12 cellular contexts compared by ENCODE assay signal in genomic region chr3:179016979-179017670, GRCh38. TPM values are rescaled to one million over a fixed set of nuclear protein-coding genes. Genes with fewer than 3 reads are reported as not detected.
DNase-seq lines count a peak whose midpoint lies in the region; ATAC-seq and TF ChIP-seq lines count a peak whose summit lies in the region.
"Had no signal": no experiment of that assay in that cellular context is flagged by ENCODE, and none has a peak within 500 bp of the region (broad histone marks: within the 10 kb centered on the region; RNA-seq: fewer than 3 reads in every experiment).

No MANE protein-coding gene starts in this region.

- ATAC-seq in GM18499 (IDR thresholded peaks at IDR 0.05; ENCODE audit: insufficient read depth, unreplicated experiment) = peak; percentile 40
- ATAC-seq in GM19468 (IDR thresholded peaks at IDR 0.05; ENCODE audit: extremely low read depth, unreplicated experiment) = peak; percentile 55
- ATAC-seq in HG03135 (IDR thresholded peaks at IDR 0.05; ENCODE audit: unreplicated experiment) = peak; percentile 71
- ATAC-seq: WTC11 had no signal

- DNase-seq in activated naive CD4-positive, alpha-beta T cell treated with anti-CD3 and anti-CD28 coated beads, Interleukin-2, amount 10 ng/mL, durations not matched to agents 7 days and 5 days = no peak
- DNase-seq in MG63 = no peak
- DNase-seq in endodermal cell = no peak
- no peak for DNase-seq in nephron progenitor cell
- DNase-seq in left ventricle myocardium inferior = no peak
- DNase-seq: cortex of kidney, immature natural killer cell, NCI-H146 had no signal

- no peaks in the 10 kb centered on the region for H3K9me3 ChIP-seq in MG63
- H3K9me3 ChIP-seq in endodermal cell (ENCODE audit: control insufficient read depth, low read length) = peaks cover 8% of the 10 kb centered on the region
- H3K9me3 ChIP-seq in left ventricle myocardium inferior (replicated peaks) = no peaks in the 10 kb centered on the region

- H3K27me3 ChIP-seq in MG63 = no peaks in the 10 kb centered on the region
- H3K27me3 ChIP-seq in endodermal cell (ENCODE audit: control insufficient read depth, insufficient read depth, low read length, poor library complexity, severe bottlenecking) = no peaks in the 10 kb centered on the region
- no peaks in the 10 kb centered on the region for H3K27me3 ChIP-seq in left ventricle myocardium inferior (ENCODE audit: low read depth)

- H3K4me3 Mint-ChIP-seq in activated naive CD4-positive, alpha-beta T cell treated with anti-CD3 and anti-CD28 coated beads, Interleukin-2, amount 10 ng/mL, durations not matched to agents 7 days and 5 days = peak overlapping the region; percentile 24
- H3K4me3 Mint-ChIP-seq in endodermal cell = no peak overlapping the region
- H3K4me3 Mint-ChIP-seq in nephron progenitor cell = no peak overlapping the region
- H3K4me3 Mint-ChIP-seq: WTC11 had no signal

- no peaks in the 10 kb centered on the region for H3K27me3 Mint-ChIP-seq in activated naive CD4-positive, alpha-beta T cell treated with anti-CD3 and anti-CD28 coated beads, Interleukin-2, amount 10 ng/mL, durations not matched to agents 7 days and 5 days
- H3K27me3 Mint-ChIP-seq in endodermal cell (ENCODE audit: insufficient read depth) (no peaks in the 10 kb centered on the region), nephron progenitor cell (ENCODE audit: low read depth, poor library complexity) (no peaks in the 10 kb centered on the region)

- no peaks in the 10 kb centered on the region; the same call in 1 of the 2 replicates for H3K36me3 ChIP-seq in MG63
- no peaks in the 10 kb centered on the region for H3K36me3 ChIP-seq in endodermal cell (ENCODE audit: control insufficient read depth, insufficient read depth, low read length)
- H3K36me3 ChIP-seq in left ventricle myocardium inferior = no peaks in the 10 kb centered on the region

- WGBS in endodermal cell (ENCODE audit: insufficient coverage in 1 of 2, insufficient read length in 1 of 2), 2 experiments = 93 to 95% methylated on average over 7 to 9 of the region's 9 CpGs

- H3K4me3 ChIP-seq in MG63 (no peak overlapping the region), endodermal cell (ENCODE audit: low read length) (no peak overlapping the region), left ventricle myocardium inferior (no peak overlapping the region)

- H3K9ac ChIP-seq in endodermal cell (ENCODE audit: extremely low read depth, low read length, poor library complexity, severe bottlenecking) = no peak overlapping the region

- TF ChIP-seq CTCF in endodermal cell (conservative IDR thresholded peaks at IDR 0.05) (no peak), nephron progenitor cell (IDR thresholded peaks at IDR 0.05) (no peak), left ventricle myocardium inferior (IDR thresholded peaks at IDR 0.05; ENCODE audit: borderline replicate concordance) (no peak)

- H3K4me1 Mint-ChIP-seq in activated naive CD4-positive, alpha-beta T cell treated with anti-CD3 and anti-CD28 coated beads, Interleukin-2, amount 10 ng/mL, durations not matched to agents 7 days and 5 days = peaks cover 62% of the 10 kb centered on the region
- no peaks in the 10 kb centered on the region for H3K4me1 Mint-ChIP-seq in endodermal cell
- peaks cover 5% of the 10 kb centered on the region for H3K4me1 Mint-ChIP-seq in nephron progenitor cell
- H3K4me1 Mint-ChIP-seq: WTC11 had no signal

- H3K9me3 Mint-ChIP-seq in activated naive CD4-positive, alpha-beta T cell treated with anti-CD3 and anti-CD28 coated beads, Interleukin-2, amount 10 ng/mL, durations not matched to agents 7 days and 5 days = no peaks in the 10 kb centered on the region
- peaks cover 11% of the 10 kb centered on the region for H3K9me3 Mint-ChIP-seq in endodermal cell
- H3K9me3 Mint-ChIP-seq in nephron progenitor cell = no peaks in the 10 kb centered on the region
- H3K9me3 Mint-ChIP-seq: immature natural killer cell had no signal

- intact Hi-C loops in left ventricle myocardium inferior (cut with micrococcal nuclease) = loop anchor here (5.0 kb wide), 1 partner anchor 300 kb away; no protein-coding TSS in a partner anchor

- no peaks in the 10 kb centered on the region for H3K4me1 ChIP-seq in endodermal cell (ENCODE audit: control insufficient read depth, insufficient read depth, low read length)
- peaks cover 16% of the 10 kb centered on the region for H3K4me1 ChIP-seq in left ventricle myocardium inferior

- CTCF ChIA-PET in activated naive CD4-positive, alpha-beta T cell treated with anti-CD3 and anti-CD28 coated beads, Interleukin-2, amount 10 ng/mL, durations not matched to agents 7 days and 5 days (lab: Charles Lee) = interaction anchor here (1.4 to 3.4 kb wide), 3 partner anchors 10 to 298 kb away, joined by 4 to 29 read pairs (median 12); no protein-coding TSS in a partner anchor

- peaks cover 12% of the 10 kb centered on the region for H3K36me3 Mint-ChIP-seq in activated naive CD4-positive, alpha-beta T cell treated with anti-CD3 and anti-CD28 coated beads, Interleukin-2, amount 10 ng/mL, durations not matched to agents 7 days and 5 days
- no peaks in the 10 kb centered on the region for H3K36me3 Mint-ChIP-seq in endodermal cell (ENCODE audit: low read depth)
- H3K36me3 Mint-ChIP-seq in nephron progenitor cell (ENCODE audit: low read depth) = no peaks in the 10 kb centered on the region

- no peak overlapping the region for H3K27ac ChIP-seq in endodermal cell (ENCODE audit: low read depth, low read length)
- no peak overlapping the region for H3K27ac ChIP-seq in left ventricle myocardium inferior (replicated peaks)

- H3K27ac Mint-ChIP-seq in activated naive CD4-positive, alpha-beta T cell treated with anti-CD3 and anti-CD28 coated beads, Interleukin-2, amount 10 ng/mL, durations not matched to agents 7 days and 5 days = peak overlapping the region; percentile 34
- H3K27ac Mint-ChIP-seq in endodermal cell = no peak overlapping the region
- H3K27ac Mint-ChIP-seq in nephron progenitor cell = no peak overlapping the region
- H3K27ac Mint-ChIP-seq: WTC11 had no signal

RNA-seq across cellular contexts. Expression of gene ZMAT3, which starts 54.5 kb away (rescaled TPM):
- total RNA-seq in MG63 (2014; rRNA removed; shearing (Covaris generic); ENCODE audit: low replicate concordance) = 2.4 and 3.5 TPM in 2 replicates
- total RNA-seq in endodermal cell = 1 to 10 TPM; 5.8 to 6.7 TPM
- 18.1 TPM for polyA plus RNA-seq in endodermal cell (2013, experiment 1 of 2)
- polyA plus RNA-seq in endodermal cell (2013, experiment 2 of 2) = 17.1 TPM
- total RNA-seq in left ventricle myocardium inferior = 12.8 TPM
